In genomic region chr2:67038195-67038594, GRCh38 we compare ENCODE assay signal across 24 cellular contexts.
"Had no signal": no experiment of that assay in that cellular context is flagged by ENCODE, and none has a peak within 500 bp of the region (broad histone marks: within the 10 kb centered on the region; RNA-seq: fewer than 3 reads in every experiment).

No MANE protein-coding gene starts in this region.

- H3K9me3 Mint-ChIP-seq: endodermal cell; neural progenitor cell; stimulated activated memory B cell treated with anti-CD40 and anti-IgM and Interleukin-4, amounts not matched to agents 10 μg/mL and 1 μg/mL and 100 μg/mL, for 72 hours had no signal

- H3K36me3 ChIP-seq: left ventricle myocardium inferior, neural progenitor cell, spleen, tibial artery, upper lobe of left lung, uterus had no signal

- H3K27me3 ChIP-seq: neural progenitor cell, spleen, tibial artery, upper lobe of left lung, uterus had no signal

- ATAC-seq: foreskin keratinocyte; naive thymus-derived CD4-positive, alpha-beta T cell; psoas muscle; sciatic nerve; stimulated activated memory B cell treated with anti-CD40 and anti-IgM and Interleukin-4, amounts not matched to agents 10 μg/mL and 1 μg/mL and 100 μg/mL, for 72 hours had no signal

- H3K27ac Mint-ChIP-seq: endodermal cell; naive thymus-derived CD4-positive, alpha-beta T cell; neural progenitor cell; stimulated activated memory B cell treated with anti-CD40 and anti-IgM and Interleukin-4, amounts not matched to agents 10 μg/mL and 1 μg/mL and 100 μg/mL, for 72 hours; stimulated activated naive CD8-positive, alpha-beta T cell treated with anti-CD3 and anti-CD28 coated beads, Interleukin-15, Interleukin-2, amounts not matched to agents 100 ng/mL and 50 ng/mL, for 24 hours had no signal

- H3K4me1 Mint-ChIP-seq: immature natural killer cell; naive thymus-derived CD4-positive, alpha-beta T cell; neural progenitor cell; stimulated activated memory B cell treated with anti-CD40 and anti-IgM and Interleukin-4, amounts not matched to agents 10 μg/mL and 1 μg/mL and 100 μg/mL, for 72 hours had no signal

- H3K4me3 ChIP-seq: coronary artery, left ventricle myocardium inferior, neural progenitor cell, psoas muscle, spleen, tibial artery, upper lobe of left lung, uterus had no signal

- DNase-seq: effector CD4-positive, alpha-beta T cell; endodermal cell; erythroblast; foreskin keratinocyte; immature natural killer cell; left ventricle myocardium inferior; mesendoderm; naive thymus-derived CD4-positive, alpha-beta T cell; occipital lobe; psoas muscle; retina; spleen; stimulated activated CD4-positive, alpha-beta T cell treated with anti-CD3 and anti-CD28 coated beads, Interleukin-15, amount 100 ng/mL, for 24 hours; stimulated activated CD4-positive, alpha-beta T cell treated with anti-CD3 and anti-CD28 coated beads, Interleukin-1b, Interleukin-23, amount 100 ng/mL, for 48 hours; stimulated activated CD4-positive, alpha-beta T cell treated with anti-CD3 and anti-CD28 coated beads, Interleukin-4, amount 100 ng/mL, for 24 hours; tibial artery; upper lobe of left lung; uterus had no signal

- H3K4me1 ChIP-seq: foreskin keratinocyte, left ventricle myocardium inferior, parathyroid adenoma, psoas muscle, spleen, tibial artery, upper lobe of left lung, uterus had no signal

- H3K9me3 ChIP-seq: left ventricle myocardium inferior, psoas muscle, spleen, tibial artery, upper lobe of left lung, uterus had no signal

- H3K27me3 Mint-ChIP-seq: stimulated activated memory B cell treated with anti-CD40 and anti-IgM and Interleukin-4, amounts not matched to agents 10 μg/mL and 1 μg/mL and 100 μg/mL, for 72 hours; stimulated activated naive CD8-positive, alpha-beta T cell treated with anti-CD3 and anti-CD28 coated beads, Interleukin-15, Interleukin-2, amounts not matched to agents 100 ng/mL and 50 ng/mL, for 24 hours had no signal

- H3K36me3 Mint-ChIP-seq: immature natural killer cell; naive thymus-derived CD4-positive, alpha-beta T cell; neural progenitor cell; stimulated activated memory B cell treated with anti-CD40 and anti-IgM and Interleukin-4, amounts not matched to agents 10 μg/mL and 1 μg/mL and 100 μg/mL, for 72 hours had no signal

- H3K4me3 Mint-ChIP-seq: endodermal cell; immature natural killer cell; naive thymus-derived CD4-positive, alpha-beta T cell; neural progenitor cell; stimulated activated memory B cell treated with anti-CD40 and anti-IgM and Interleukin-4, amounts not matched to agents 10 μg/mL and 1 μg/mL and 100 μg/mL, for 72 hours; stimulated activated naive CD8-positive, alpha-beta T cell treated with anti-CD3 and anti-CD28 coated beads, Interleukin-15, Interleukin-2, amounts not matched to agents 100 ng/mL and 50 ng/mL, for 24 hours had no signal

- H3K27ac ChIP-seq: coronary artery, foreskin keratinocyte, left ventricle myocardium inferior, neural progenitor cell, parathyroid adenoma, psoas muscle, spleen, tibial artery, upper lobe of left lung, uterus had no signal
